In genomic region chr1:16677552-16678423, GRCh38 we compare ENCODE assay signal across 1 cellular context.
TF ChIP-seq lines count a peak whose summit lies in the region.

No MANE protein-coding gene starts in this region.

TF ChIP-seq in K562, 482 proteins besides CTCF, POLR2A, EP300 and RAD21 (continued from another document and continues in another):
- TF ChIP-seq MLLT1 (IDR thresholded peaks at IDR 0.05) (no peak), RBFOX2 (IDR thresholded peaks at IDR 0.05; ENCODE audit: low read depth, low read length) (no peak), ZNF239 (CRISPR knock-in tag; IDR thresholded peaks at IDR 0.05) (0 out of 2 replicates have a peak, but pooled peaks have one; percentile 9), TCF7L2 (IDR thresholded peaks at IDR 0.05; ENCODE audit: low read depth, low read length) (no peak), ZNF75A (CRISPR knock-in tag; IDR thresholded peaks at IDR 0.05) (no peak), RUNX1 (IDR thresholded peaks at IDR 0.05; ENCODE audit: low read depth) (no peak), ZNF24 (IDR thresholded peaks at IDR 0.05) (peak; percentile 68), MXD1 (CRISPR knock-in tag; IDR thresholded peaks at IDR 0.05; ENCODE audit: borderline replicate concordance, poor library complexity, severe bottlenecking) (no peak), ZNF77 (CRISPR knock-in tag; IDR thresholded peaks at IDR 0.05) (no peak), ZNF584 (CRISPR knock-in tag; IDR thresholded peaks at IDR 0.05; ENCODE audit: low read depth) (no peak; the same call in 1 of the 2 replicates), KDM5B (IDR thresholded peaks at IDR 0.05; ENCODE audit: insufficient replicate concordance, low read depth, low read length) (no peak), SNRNP70 (optimal IDR thresholded peaks at IDR 0.05; ENCODE audit: low read depth, low read length) (no peak), CREM (IDR thresholded peaks at IDR 0.05; ENCODE audit: low read depth) (peak; percentile 48), PRMT5 (CRISPR knock-in tag; IDR thresholded peaks at IDR 0.05) (no peak), ZNF511 (CRISPR knock-in tag; IDR thresholded peaks at IDR 0.05) (no peak), ZBTB2 (IDR thresholded peaks at IDR 0.05) (0 out of 2 replicates have a peak, but pooled peaks have one; percentile 52), GTF2F1 (IDR thresholded peaks at IDR 0.05; ENCODE audit: low read depth, low read length) (no peak), CBFA2T2 (conservative IDR thresholded peaks at IDR 0.05) (no peak), SRSF1 (IDR thresholded peaks at IDR 0.05; ENCODE audit: low read depth, low read length) (no peak), KLF10 (CRISPR knock-in tag; IDR thresholded peaks at IDR 0.05) (no peak), NKRF (IDR thresholded peaks at IDR 0.05; ENCODE audit: borderline replicate concordance) (no peak), NRF1 (conservative IDR thresholded peaks at IDR 0.05 in 1 of 2, IDR thresholded peaks at IDR 0.05 in 1 of 2) (no peak), HNRNPH1 (optimal IDR thresholded peaks at IDR 0.05; ENCODE audit: low read depth, low read length) (no peak), ZHX1 (conservative IDR thresholded peaks at IDR 0.05; ENCODE audit: low read length) (peak; percentile 84; the same call in 1 of the 2 replicates), ZNF174 (CRISPR knock-in tag; IDR thresholded peaks at IDR 0.05) (no peak), ZNF764 (CRISPR knock-in tag; IDR thresholded peaks at IDR 0.05; ENCODE audit: low read depth) (peak; percentile 91), FOXP1 (CRISPR knock-in tag; IDR thresholded peaks at IDR 0.05) (0 out of 2 replicates have a peak, but pooled peaks have one; percentile 30), KLF1 (tag; IDR thresholded peaks at IDR 0.05) (no peak), GABPA (tag; conservative IDR thresholded peaks at IDR 0.05; ENCODE audit: low read depth) (no peak), THRAP3 (IDR thresholded peaks at IDR 0.05; ENCODE audit: borderline replicate concordance) (no peak), YY1 (IDR thresholded peaks at IDR 0.05; ENCODE audit: borderline replicate concordance in 1 of 3, control insufficient read depth in 1 of 3, extremely low read depth in 1 of 3, insufficient read depth in 3 of 3, insufficient read length in 1 of 3, insufficient replicate concordance in 2 of 3, low read depth in 1 of 3, low read length in 2 of 3) (peak in 1 of 3 experiments; percentile 39), ETS1 (conservative IDR thresholded peaks at IDR 0.05; ENCODE audit: control insufficient read depth, low read depth, low read length) (peak; percentile 97), HDAC6 (IDR thresholded peaks at IDR 0.05; ENCODE audit: low read depth, low read length) (no peak), NR2C2 (CRISPR knock-in tag; IDR thresholded peaks at IDR 0.05) (no peak), NR2C2 (tag; IDR thresholded peaks at IDR 0.05) (no peak), MAFF (IDR thresholded peaks at IDR 0.05; ENCODE audit: low read length) (no peak), ZSCAN32 (CRISPR knock-in tag; IDR thresholded peaks at IDR 0.05) (no peak), NFE2 (IDR thresholded peaks at IDR 0.05; ENCODE audit: low read depth) (no peak), CHD7 (IDR thresholded peaks at IDR 0.05; ENCODE audit: low read depth, low read length) (no peak), KDM4B (IDR thresholded peaks at IDR 0.05; ENCODE audit: borderline replicate concordance in 2 of 2, low read depth in 1 of 2) (no peak)
